In genomic region chr10:73815719-73816030, GRCh38 we compare ENCODE assay signal across 21 cellular contexts. TPM values are rescaled to one million over a fixed set of nuclear protein-coding genes. Genes with fewer than 3 reads are reported as not detected.
DNase-seq lines count a peak whose midpoint lies in the region; ATAC-seq and TF ChIP-seq lines count a peak whose summit lies in the region.
"Had no signal": no experiment of that assay in that cellular context is flagged by ENCODE, and none has a peak within 500 bp of the region (broad histone marks: within the 10 kb centered on the region; RNA-seq: fewer than 3 reads in every experiment).

No MANE protein-coding gene starts in this region.

- intact Hi-C loops in left ventricle myocardium inferior (cut with micrococcal nuclease) = no loop called here
- intact Hi-C loops in Right ventricle myocardium superior (cut with DNase I) = no loop called here
- intact Hi-C loops in transverse colon (cut with DNase I; ENCODE audit: low total_unique reads) = no loop called here
- intact Hi-C loops in thyroid gland (cut with DNase I) = loop anchor here (10.0 kb wide), 1 partner anchor 59 kb away; the partner anchor contains the start of gene CAMK2G

- H3K4me2 ChIP-seq in parathyroid adenoma (ENCODE audit: low read length) = peak overlapping the region; percentile 18
- H3K4me2 ChIP-seq: GM23338 had no signal

- H3K4me3 Mint-ChIP-seq in endothelial cell (ENCODE audit: unreplicated experiment) = no peak overlapping the region
- H3K4me3 Mint-ChIP-seq: GM23338 had no signal

- H3K9me3 ChIP-seq in left ventricle myocardium inferior (replicated peaks) (no peaks in the 10 kb centered on the region), parathyroid adenoma (ENCODE audit: control insufficient read depth, low read length) (no peaks in the 10 kb centered on the region), transverse colon (no peaks in the 10 kb centered on the region), thyroid gland (no peaks in the 10 kb centered on the region)

- H3K27ac Mint-ChIP-seq in endothelial cell (ENCODE audit: unreplicated experiment) = peak overlapping the region; percentile 0
- H3K27ac Mint-ChIP-seq: GM23338 had no signal

- ATAC-seq in Right ventricle myocardium superior (ENCODE audit: poor library complexity) (no peak), GM21737 (IDR thresholded peaks at IDR 0.05; ENCODE audit: unreplicated experiment) (no peak)
- ATAC-seq: foreskin keratinocyte, GM23338 had no signal

- H3K9me3 Mint-ChIP-seq in endothelial cell (ENCODE audit: unreplicated experiment) = no peaks in the 10 kb centered on the region
- H3K9me3 Mint-ChIP-seq: GM23338 had no signal

- peak overlapping the region; percentile 51 for H3K27ac ChIP-seq in left ventricle myocardium inferior (replicated peaks)
- no peak overlapping the region for H3K27ac ChIP-seq in parathyroid adenoma
- peak overlapping the region; percentile 6 to 22 (median 16) for H3K27ac ChIP-seq in transverse colon
- H3K27ac ChIP-seq in thyroid gland = peak overlapping the region in 1 of 3 donors; percentile 29
- H3K27ac ChIP-seq: foreskin keratinocyte had no signal

- H3K4me3 ChIP-seq in left ventricle myocardium inferior (no peak overlapping the region), parathyroid adenoma (ENCODE audit: low read depth, low read length) (no peak overlapping the region), transverse colon (no peak overlapping the region), thyroid gland (replicated peaks in 1 of 3) (no peak overlapping the region)
- H3K4me3 ChIP-seq: GM23338 had no signal

- DNase-seq in left ventricle myocardium inferior (no peak), Right ventricle myocardium superior (no peak), endothelial cell (ENCODE audit: low spot score) (no peak), transverse colon (no peak), NCI-H748 (lab: John Stamatoyannopoulos, UW; ENCODE audit: unreplicated experiment) (no peak), thyroid gland (no peak)
- DNase-seq: activated naive CD4-positive, alpha-beta T cell treated with Interleukin-2 at 50 U/mL for 16 hours; C1 segment of cervical spinal cord; DMS 273 treated with DMSO at 0.1 percent for 48 hours; left cardiac atrium; NCI-H1105; NCI-H526 treated with DMSO at 0.1 percent for 48 hours; right cardiac atrium; SHP77; stimulated activated CD4-positive, alpha-beta T cell treated with anti-CD3 and anti-CD28 coated beads, Interleukin-1b, Interleukin-23, amount 100 ng/mL, for 48 hours; stimulated activated naive CD4-positive, alpha-beta T cell treated with Interleukin-2 at 50 U/mL for 16 hours; T-helper 1 cell had no signal

- H3K36me3 ChIP-seq in left ventricle myocardium inferior (peaks cover 30% of the 10 kb centered on the region), parathyroid adenoma (ENCODE audit: control insufficient read depth, insufficient read depth, low read length) (no peaks in the 10 kb centered on the region), transverse colon (peaks cover 0 to 14% (median 3%) of the 10 kb centered on the region in 4 donors), thyroid gland (peaks cover 0 to 3% of the 10 kb centered on the region in 2 donors)

- H3K9ac ChIP-seq in parathyroid adenoma = no peak overlapping the region

- H3K4me1 ChIP-seq in left ventricle myocardium inferior (peaks cover 30% of the 10 kb centered on the region), parathyroid adenoma (no peaks in the 10 kb centered on the region), transverse colon (peaks cover 6 to 19% (median 15%) of the 10 kb centered on the region in 4 donors), thyroid gland (peaks cover 24 to 43% of the 10 kb centered on the region in 2 donors)
- H3K4me1 ChIP-seq: foreskin keratinocyte had no signal

- TF ChIP-seq POLR2A in transverse colon (IDR thresholded peaks at IDR 0.05) = no peak
- TF ChIP-seq POLR2A in thyroid gland (IDR thresholded peaks at IDR 0.05) = no peak

- no peak overlapping the region for H2AFZ ChIP-seq in parathyroid adenoma
- H2AFZ ChIP-seq: GM23338 had no signal

- peaks cover 21% of the 10 kb centered on the region for H3K4me1 Mint-ChIP-seq in endothelial cell (ENCODE audit: unreplicated experiment)

- no peak for TF ChIP-seq EP300 in transverse colon (IDR thresholded peaks at IDR 0.05; ENCODE audit: low read depth)

- peaks cover 22% of the 10 kb centered on the region for H3K36me3 Mint-ChIP-seq in endothelial cell (ENCODE audit: low read depth, unreplicated experiment)

- H3K79me2 ChIP-seq in parathyroid adenoma = no peaks in the 10 kb centered on the region

- in situ Hi-C loops in transverse colon (cut with MboI; ENCODE audit: low pct_ligation_motif_present in 1 of 4, low pct_unique_long_range_greater_than_20kb in 1 of 4, low sequenced_read_pairs in 3 of 4) = no loop called here

- no peaks in the 10 kb centered on the region for H3K27me3 ChIP-seq in left ventricle myocardium inferior (ENCODE audit: low read depth)
- no peaks in the 10 kb centered on the region for H3K27me3 ChIP-seq in parathyroid adenoma (ENCODE audit: control insufficient read depth, insufficient read depth, low read length)
- no peaks in the 10 kb centered on the region for H3K27me3 ChIP-seq in transverse colon
- no peaks in the 10 kb centered on the region for H3K27me3 ChIP-seq in thyroid gland
- H3K27me3 ChIP-seq: foreskin keratinocyte had no signal

- peaks cover 18% of the 10 kb centered on the region for H3K27me3 Mint-ChIP-seq in endothelial cell (ENCODE audit: unreplicated experiment)

- TF ChIP-seq CTCF in left ventricle myocardium inferior (IDR thresholded peaks at IDR 0.05; ENCODE audit: borderline replicate concordance) = no peak
- no peak for TF ChIP-seq CTCF in endothelial cell (IDR thresholded peaks at IDR 0.05; ENCODE audit: unreplicated experiment)
- no peak for TF ChIP-seq CTCF in parathyroid adenoma (IDR thresholded peaks at IDR 0.05)
- TF ChIP-seq CTCF in transverse colon (IDR thresholded peaks at IDR 0.05) = no peak
- TF ChIP-seq CTCF in thyroid gland (IDR thresholded peaks at IDR 0.05) = no peak

RNA-seq across cellular contexts. Expression of gene NDST2, which starts 4.3 kb away (rescaled TPM):
- 11.2 TPM for total RNA-seq in left ventricle myocardium inferior
- total RNA-seq in Right ventricle myocardium superior = 10.4 TPM
- 32.8 TPM for total RNA-seq in endothelial cell (ENCODE audit: unreplicated experiment)
- 10 to 100 TPM; 14.3 to 34.5 (median 22.1) TPM for total RNA-seq in transverse colon
- total RNA-seq in thyroid gland = 10 to 100 TPM; 12.1 to 31.0 (median 25.0) TPM

RNA-seq across cellular contexts. Expression of gene ZSWIM8, which starts 30.3 kb away (rescaled TPM):
- total RNA-seq in left ventricle myocardium inferior (46.2 TPM), Right ventricle myocardium superior (40.3 TPM), endothelial cell (ENCODE audit: unreplicated experiment) (176 TPM), transverse colon (100 to 1,000 TPM in 3 of 4 donors, 10 to 100 TPM in 1; 94.5 to 530 (median 188) TPM), thyroid gland (100 to 1,000 TPM in 2 of 4 donors, 10 to 100 TPM in 2; 67.2 to 199 (median 108) TPM)

RNA-seq across cellular contexts. Expression of gene CHCHD1, which starts 33.8 kb away (rescaled TPM):
- total RNA-seq in left ventricle myocardium inferior (27.4 TPM), Right ventricle myocardium superior (28.0 TPM), endothelial cell (ENCODE audit: unreplicated experiment) (22.5 TPM), transverse colon (10 to 100 TPM in 3 of 4 donors, 1 to 10 TPM in 1; 2.6 to 37.4 (median 17.0) TPM), thyroid gland (10 to 100 TPM; 14.1 to 57.3 (median 28.9) TPM)

RNA-seq across cellular contexts. Expression of gene CAMK2G, which starts 58.7 kb away (rescaled TPM):
- total RNA-seq in left ventricle myocardium inferior (12.5 TPM), Right ventricle myocardium superior (11.2 TPM), endothelial cell (ENCODE audit: unreplicated experiment) (27.7 TPM), transverse colon (100 to 1,000 TPM in 1 of 4 donors, 10 to 100 TPM in 3; 72.0 to 131 (median 83.0) TPM), thyroid gland (10 to 100 TPM; 21.2 to 27.4 (median 22.3) TPM)
